ENCODE assay signal across 10 cellular contexts in genomic region chr12:52947738-52948423, GRCh38. TPM values are rescaled to one million over a fixed set of nuclear protein-coding genes. Genes with fewer than 3 reads are reported as not detected.
DNase-seq lines count a peak whose midpoint lies in the region; ATAC-seq and TF ChIP-seq lines count a peak whose summit lies in the region.
"Had no signal": no experiment of that assay in that cellular context is flagged by ENCODE, and none has a peak within 500 bp of the region (broad histone marks: within the 10 kb centered on the region; RNA-seq: fewer than 3 reads in every experiment).

No MANE protein-coding gene starts in this region.

- H3K9ac ChIP-seq in HUES48 (ENCODE audit: low read depth, low read length) = peak overlapping the region; percentile 63; the same call in 1 of the 2 replicates

- peaks cover 12% of the 10 kb centered on the region for H3K27me3 Mint-ChIP-seq in CD4-positive, alpha-beta T cell
- H3K27me3 Mint-ChIP-seq in naive thymus-derived CD4-positive, alpha-beta T cell = peaks cover 0 to 27% (median under 1%) of the 10 kb centered on the region in 5 donors

- no peaks in the 10 kb centered on the region for H3K9me3 ChIP-seq in CD4-positive, alpha-beta T cell (ENCODE audit: control insufficient read depth, low read length)
- no peaks in the 10 kb centered on the region for H3K9me3 ChIP-seq in HUES48 (ENCODE audit: control insufficient read depth, insufficient read depth, low read length)
- H3K9me3 ChIP-seq in naive thymus-derived CD4-positive, alpha-beta T cell (ENCODE audit: control insufficient read depth in 2 of 3, low read length in 3 of 3) = no peaks in the 10 kb centered on the region

- H3K27ac Mint-ChIP-seq in CD4-positive, alpha-beta T cell = peak overlapping the region; percentile 84
- peak overlapping the region in 8 of 9 donors; percentile 81 to 95 (median 91) for H3K27ac Mint-ChIP-seq in naive thymus-derived CD4-positive, alpha-beta T cell

- peak overlapping the region; percentile 92 for H3K4me3 Mint-ChIP-seq in CD4-positive, alpha-beta T cell
- H3K4me3 Mint-ChIP-seq in naive thymus-derived CD4-positive, alpha-beta T cell = peak overlapping the region; percentile 79 to 93 (median 90)

- H3K36me3 Mint-ChIP-seq in CD4-positive, alpha-beta T cell (ENCODE audit: low read depth) = peaks cover 10% of the 10 kb centered on the region
- peaks cover 0 to 17% (median 0%) of the 10 kb centered on the region in 5 donors for H3K36me3 Mint-ChIP-seq in naive thymus-derived CD4-positive, alpha-beta T cell

- H3K36me3 ChIP-seq in HUES48 (ENCODE audit: control insufficient read depth, insufficient read depth, low read length) (peaks cover 30% of the 10 kb centered on the region), brain microvascular endothelial cell (replicated peaks) (peaks cover 27% of the 10 kb centered on the region)
- H3K36me3 ChIP-seq in naive thymus-derived CD4-positive, alpha-beta T cell (ENCODE audit: control insufficient read depth in 2 of 3, insufficient read depth in 3 of 3, low read length in 3 of 3) = peaks cover 0 to 9% (median 0%) of the 10 kb centered on the region in 3 experiments

- H3K4me3 ChIP-seq in HUES48 (ENCODE audit: low read depth, low read length) = peak overlapping the region; percentile 71
- peak overlapping the region; percentile 89 for H3K4me3 ChIP-seq in brain microvascular endothelial cell (ENCODE audit: low read depth, low read length)
- H3K4me3 ChIP-seq in naive thymus-derived CD4-positive, alpha-beta T cell (ENCODE audit: low read length) = no peak overlapping the region

- in situ Hi-C loops in brain microvascular endothelial cell (cut with HindIII; ENCODE audit: low pct_ligation_motif_present, low sequenced_read_pairs) = no loop called here

- H3K27ac ChIP-seq in CD4-positive, alpha-beta T cell (ENCODE audit: low read depth, low read length) = no peak overlapping the region
- H3K27ac ChIP-seq in HUES48 (ENCODE audit: low read depth, low read length) (peak overlapping the region; percentile 88), brain microvascular endothelial cell (no peak overlapping the region)
- no peak overlapping the region for H3K27ac ChIP-seq in naive thymus-derived CD4-positive, alpha-beta T cell (ENCODE audit: low read depth, low read length)

- DNase-seq in CD4-positive, alpha-beta T cell = no peak
- DNase-seq in brain microvascular endothelial cell = no peak
- no peak for DNase-seq in naive thymus-derived CD4-positive, alpha-beta T cell
- no peak for DNase-seq in UCSD-AML1 (lab: John Stamatoyannopoulos, UW; ENCODE audit: unreplicated experiment)
- DNase-seq: stimulated activated CD8-positive, alpha-beta memory T cell treated with anti-CD3 and anti-CD28 coated beads, Interleukin-4, amount 100 ng/mL, for 48 hours had no signal

- no peak for ATAC-seq in CD4-positive, alpha-beta T cell (ENCODE audit: poor library complexity)
- ATAC-seq in naive thymus-derived CD4-positive, alpha-beta T cell = no peak
- ATAC-seq in HG03378 (IDR thresholded peaks at IDR 0.05; ENCODE audit: unreplicated experiment) = no peak
- no peak for ATAC-seq in GM21576 (IDR thresholded peaks at IDR 0.05; ENCODE audit: unreplicated experiment)
- ATAC-seq in GM19023 (IDR thresholded peaks at IDR 0.05; ENCODE audit: unreplicated experiment) = no peak

- peaks cover 12% of the 10 kb centered on the region for H3K4me1 Mint-ChIP-seq in CD4-positive, alpha-beta T cell (ENCODE audit: low read depth)
- H3K4me1 Mint-ChIP-seq in naive thymus-derived CD4-positive, alpha-beta T cell = peaks cover 2 to 18% (median 6%) of the 10 kb centered on the region in 7 donors

- no peak for TF ChIP-seq CTCF in CD4-positive, alpha-beta T cell (IDR thresholded peaks at IDR 0.05)
- TF ChIP-seq CTCF in brain microvascular endothelial cell (IDR thresholded peaks at IDR 0.05; ENCODE audit: low read depth, low read length, missing control alignments) = no peak

- peaks cover 45% of the 10 kb centered on the region for H3K4me1 ChIP-seq in HUES48 (ENCODE audit: control insufficient read depth, insufficient read depth, low read length)
- peaks cover 0 to 5% of the 10 kb centered on the region in 2 donors for H3K4me1 ChIP-seq in naive thymus-derived CD4-positive, alpha-beta T cell (ENCODE audit: control insufficient read depth in 2 of 2, insufficient read depth in 2 of 2, low read length in 2 of 2)

- POLR2A ChIA-PET in CD4-positive, alpha-beta T cell (lab: Charles Lee) = no interaction called here
- POLR2A ChIA-PET in naive thymus-derived CD4-positive, alpha-beta T cell (lab: Charles Lee) = interaction anchor here (1.6 kb wide), 1 partner anchor 9 kb away, joined by 5 read pairs; no protein-coding TSS in a partner anchor

- H3K27me3 ChIP-seq in CD4-positive, alpha-beta T cell (ENCODE audit: control insufficient read depth, insufficient read depth, low read length) = peaks cover 5% of the 10 kb centered on the region
- H3K27me3 ChIP-seq in HUES48 (ENCODE audit: control insufficient read depth, insufficient read depth, low read length) (no peaks in the 10 kb centered on the region), brain microvascular endothelial cell (replicated peaks) (no peaks in the 10 kb centered on the region)
- H3K27me3 ChIP-seq in naive thymus-derived CD4-positive, alpha-beta T cell (ENCODE audit: control insufficient read depth in 2 of 2, insufficient read depth in 2 of 2, low read length in 2 of 2) = no peaks in the 10 kb centered on the region

- no peaks in the 10 kb centered on the region for H3K9me3 Mint-ChIP-seq in CD4-positive, alpha-beta T cell
- H3K9me3 Mint-ChIP-seq in naive thymus-derived CD4-positive, alpha-beta T cell = no peaks in the 10 kb centered on the region

- CTCF ChIA-PET in CD4-positive, alpha-beta T cell (lab: Charles Lee) = interaction anchor here (0.8 kb wide), 1 partner anchor 33 kb away, joined by 4 read pairs; no protein-coding TSS in a partner anchor
- CTCF ChIA-PET in naive thymus-derived CD4-positive, alpha-beta T cell (lab: Charles Lee) = interaction anchor here (4.6 kb wide), 1 partner anchor 63 kb away, joined by 18 read pairs; no protein-coding TSS in a partner anchor

- intact Hi-C loops in CD4-positive, alpha-beta T cell (cut with DNase I, micrococcal nuclease) = no loop called here
- intact Hi-C loops in naive thymus-derived CD4-positive, alpha-beta T cell (cut with micrococcal nuclease) = loop anchor here in 1 of 2 donors (2.0 to 5.0 kb wide), 2 partner anchors 46 to 69 kb away; no protein-coding TSS in a partner anchor

RNA-seq across cellular contexts. Expression of gene KRT18, which starts 1.0 kb away (rescaled TPM):
- total RNA-seq in CD4-positive, alpha-beta T cell = 1 to 10 TPM; 7.2 to 9.2 TPM
- 10 to 100 TPM in 3 of 5 experiments, 1 to 10 TPM in 1, under 1 TPM in 1; 0.46 to 12.0 (median 10.1) TPM for total RNA-seq in naive thymus-derived CD4-positive, alpha-beta T cell
- 10 to 100 TPM; 14.1 to 23.1 TPM for polyA plus RNA-seq in naive thymus-derived CD4-positive, alpha-beta T cell

RNA-seq across cellular contexts. Expression of gene KRT8, which starts 43.0 kb away (rescaled TPM):
- under 1 TPM; 0.63 to 0.89 TPM for total RNA-seq in CD4-positive, alpha-beta T cell
- under 1 TPM in 4 of 5 experiments, not detected in 1; 0.15 to 0.62 (median 0.59) TPM for total RNA-seq in naive thymus-derived CD4-positive, alpha-beta T cell
- under 1 TPM in 1 of 2 donors, not detected in 1; 0.09 TPM for polyA plus RNA-seq in naive thymus-derived CD4-positive, alpha-beta T cell
- total RNA-seq: SK-MEL-5 had no signal

RNA-seq across cellular contexts. Expression of gene EIF4B, which starts 58.4 kb away (rescaled TPM):
- total RNA-seq in CD4-positive, alpha-beta T cell = 100 to 1,000 TPM; 794 to 806 TPM
- total RNA-seq in naive thymus-derived CD4-positive, alpha-beta T cell = 100 to 1,000 TPM; 380 to 919 (median 833) TPM
- 100 to 1,000 TPM; 134 to 145 TPM for polyA plus RNA-seq in naive thymus-derived CD4-positive, alpha-beta T cell
